Comparison of ENCODE assay signal across 24 cellular contexts in genomic region chr19:33604651-33605050, GRCh38. TPM values are rescaled to one million over a fixed set of nuclear protein-coding genes. Genes with fewer than 3 reads are reported as not detected.
DNase-seq lines count a peak whose midpoint lies in the region; ATAC-seq, FAIRE-seq and TF ChIP-seq lines count a peak whose summit lies in the region.
"Had no signal": no experiment of that assay in that cellular context is flagged by ENCODE, and none has a peak within 500 bp of the region (broad histone marks: within the 10 kb centered on the region; RNA-seq: fewer than 3 reads in every experiment).

No MANE protein-coding gene starts in this region.

- H3K9me3 ChIP-seq in H1 (ENCODE audit: insufficient read depth in 2 of 2, low read depth in 1 of 2, low read length in 1 of 2), result peaks cover 9 to 11% of the 10 kb centered on the region in 2 experiments; a peak in 3 of 4 replicates

- H3K14ac ChIP-seq in H1 (ENCODE audit: insufficient read length), result no peak overlapping the region

- H3K4ac ChIP-seq in H1 (replicated peaks; ENCODE audit: insufficient read length, low read depth, low read length), result no peak overlapping the region

- no peaks in the 10 kb centered on the region for H3K79me2 ChIP-seq in H1 (ENCODE audit: control insufficient read depth in 1 of 2, insufficient read depth in 2 of 2, low read length in 2 of 2)

- H4K8ac ChIP-seq in H1 (ENCODE audit: extremely low read depth, insufficient read depth, low read length), result no peak overlapping the region; the same call in 1 of the 2 replicates

- H3K27ac ChIP-seq in H1 (ENCODE audit: low read depth, low read length), result no peak overlapping the region

- no peak for TF ChIP-seq CTCF in H1 (IDR thresholded peaks at IDR 0.05; ENCODE audit: control extremely low read depth in 1 of 3, insufficient read depth in 1 of 3, low read depth in 1 of 3, low read length in 3 of 3)

- ATAC-seq in GM18858 (IDR thresholded peaks at IDR 0.05; ENCODE audit: unreplicated experiment) (no peak), HG03378 (IDR thresholded peaks at IDR 0.05; ENCODE audit: unreplicated experiment) (no peak)
- ATAC-seq: HepG2 had no signal

- no peak overlapping the region for H3K9ac ChIP-seq in H1 (replicated peaks in 1 of 4; ENCODE audit: extremely low read depth in 1 of 4, low read depth in 3 of 4, low read length in 3 of 4)

- H2BK20ac ChIP-seq in H1 (ENCODE audit: low read length), result peak overlapping the region; percentile 55; the same call in 1 of the 2 replicates

- CTCF ChIA-PET in H1 (lab: Charles Lee; ENCODE audit: partially characterized antibody), result interaction anchor here (1.1 kb wide), 1 partner anchor 10 kb away, joined by 4 read pairs; no protein-coding TSS in a partner anchor

- no peak overlapping the region for H4K5ac ChIP-seq in H1 (ENCODE audit: insufficient read length, low read depth, low read length)

- no peak for TF ChIP-seq RAD21 in H1 (IDR thresholded peaks at IDR 0.05 in 1 of 2, conservative IDR thresholded peaks at IDR 0.05 in 1 of 2; ENCODE audit: low read depth in 2 of 2, low read length in 2 of 2)

- H3K4me2 ChIP-seq in H1 (ENCODE audit: insufficient read depth in 1 of 2, low read depth in 2 of 2, low read length in 2 of 2), result no peak overlapping the region

- no peak overlapping the region for H2AK5ac ChIP-seq in H1 (ENCODE audit: low read depth, low read length)

- H3K23ac ChIP-seq in H1 (ENCODE audit: insufficient read length), result no peak overlapping the region

- peak overlapping the region; percentile 77; the same call in 1 of the 2 replicates for H2BK12ac ChIP-seq in H1 (ENCODE audit: low read depth, low read length)

- H2BK15ac ChIP-seq in H1 (ENCODE audit: low read length), result no peak overlapping the region

- H3K56ac ChIP-seq in H1 (replicated peaks; ENCODE audit: insufficient read length, low read depth, low read length), result no peak overlapping the region

- no peak overlapping the region for H2AFZ ChIP-seq in H1 (ENCODE audit: low read length)

- H3K4me1 ChIP-seq in H1 (replicated peaks in 1 of 4; ENCODE audit: control insufficient read depth in 3 of 4, insufficient read depth in 4 of 4, low read length in 3 of 4), result peaks cover 1 to 4% (median 3%) of the 10 kb centered on the region in 4 experiments; a peak in 5 of 7 replicates

- no peak for FAIRE-seq in H1 (lab: Jason Lieb, UNC)
- FAIRE-seq: A204.1, GM12892, GM18507, HepG2 had no signal

- H3K79me1 ChIP-seq in H1 (ENCODE audit: low read depth, low read length), result no peaks in the 10 kb centered on the region

- no peak for TF ChIP-seq EP300 in H1 (IDR thresholded peaks at IDR 0.05; ENCODE audit: borderline replicate concordance in 1 of 2, low read depth in 2 of 2, low read length in 2 of 2)

- POLR2A ChIA-PET in H1 (lab: Charles Lee; ENCODE audit: partially characterized antibody), result no interaction called here

- no peak overlapping the region for H3K4me3 ChIP-seq in H1 (ENCODE audit: extremely low read depth in 1 of 4, insufficient read depth in 2 of 4, low read depth in 3 of 4, low read length in 4 of 4)

- no peak overlapping the region for H2BK5ac ChIP-seq in H1 (ENCODE audit: low read depth, low read length)

- H3K27me3 ChIP-seq in H1 (replicated peaks in 1 of 4; ENCODE audit: control insufficient read depth in 3 of 4, extremely low read depth in 1 of 4, insufficient read depth in 3 of 4, low read length in 3 of 4), result no peaks in the 10 kb centered on the region
- H3K27me3 ChIP-seq: BE2C had no signal

- H3K23me2 ChIP-seq in H1 (ENCODE audit: low read depth, low read length), result no peaks in the 10 kb centered on the region

- no peak overlapping the region for H4K91ac ChIP-seq in H1 (replicated peaks; ENCODE audit: insufficient read length, low read length)

- H2BK120ac ChIP-seq in H1 (replicated peaks; ENCODE audit: low read depth, low read length), result no peak overlapping the region

- WGBS in H1 (ENCODE audit: extremely low coverage in 1 of 2, insufficient coverage in 1 of 2, insufficient read length in 1 of 2, insufficient replicate concordance in 2 of 2, low coverage in 1 of 2, low lambda C conversion rate in 2 of 2, missing lambda C conversion rate in 1 of 2), 2 experiments, result 95% methylated on average over 5 of the region's 5 CpGs; no CpG with 5 or more reads in 1 of the 2 experiments

- DNase-seq in DMS 273 treated with DMSO at 0.1 percent for 48 hours (lab: John Stamatoyannopoulos, UW), result peak; percentile 12
- DNase-seq in NCI-H1694 treated with DMSO at 0.1 percent for 48 hours (lab: John Stamatoyannopoulos, UW), result peak; percentile 85
- DNase-seq in NCI-H524 treated with DMSO at 0.1 percent for 48 hours (lab: John Stamatoyannopoulos, UW), result peak; percentile 91
- DNase-seq in H1 (ENCODE audit: low read depth in 1 of 2, low spot score in 2 of 2), result no peak
- no peak for DNase-seq in T-helper 1 cell
- DNase-seq in NCI-H1105 treated with DMSO at 0.1 percent for 48 hours (lab: John Stamatoyannopoulos, UW), result no peak
- DNase-seq: ACHN; BE2C; C1 segment of cervical spinal cord; CD4-positive, CD25-positive, alpha-beta regulatory T cell; CD8-positive, alpha-beta memory T cell; COR-L47; DMS153; DMS79; GDM1; HCEC 1CT; KBM-7 had no signal

- no peaks in the 10 kb centered on the region for H4K20me1 ChIP-seq in H1 (replicated peaks in 1 of 2; ENCODE audit: control insufficient read depth in 1 of 2, insufficient read depth in 2 of 2, low read length in 2 of 2)

- H3K36me3 ChIP-seq in H1 (ENCODE audit: control insufficient read depth in 2 of 4, insufficient read depth in 4 of 4, low read length in 3 of 4), result no peaks in the 10 kb centered on the region
- H3K36me3 ChIP-seq: BE2C had no signal

- no peak for TF ChIP-seq POLR2A in H1 (IDR thresholded peaks at IDR 0.05; ENCODE audit: control extremely low read depth in 1 of 2, low read depth in 2 of 2, low read length in 2 of 2)

- H3K18ac ChIP-seq in H1 (ENCODE audit: extremely low read depth, low read length), result no peak overlapping the region

TF ChIP-seq in H1, 55 proteins besides CTCF, POLR2A, EP300 and RAD21:
- no peak for TF ChIP-seq FOSL1 (IDR thresholded peaks at IDR 0.05; ENCODE audit: insufficient read depth, low read depth, low read length)

RNA-seq across cellular contexts. Expression of gene CHST8, which starts 17.1 kb away (rescaled TPM):
- 9.9 and 10.8 TPM in 2 replicates for total RNA-seq in H1 (2021; fragmentation: NEBNext Ultra II Directional; extraction: Animal tissue kit (Norgen Biotek cat#: 25700))
- polyA plus RNA-seq in H1 (2011; rRNA removed), result 28.2 and 31.7 TPM in 2 replicates
- polyA plus RNA-seq in H1 (2011; cell fraction: cytosol; rRNA removed), result 18.3 TPM
- polyA plus RNA-seq in H1 (2011; cell fraction: nucleus; rRNA removed), result 17.5 TPM
- 8.5 to 16.5 TPM (median 13.2 TPM) in 4 replicates for polyA plus RNA-seq in H1 (2012, experiment 1 of 2)
- polyA plus RNA-seq in H1 (2012, experiment 2 of 2), result 13.0 TPM
- 28.1 TPM for polyA plus RNA-seq in H1 (2013, experiment 1 of 2)
- polyA plus RNA-seq in H1 (2013, experiment 2 of 2), result 23.8 TPM
- polyA minus RNA-seq in H1 (2011; rRNA and poly(A)+ RNA removed), result 4.3 and 4.8 TPM in 2 replicates
- polyA minus RNA-seq in H1 (2011; cell fraction: cytosol; rRNA and poly(A)+ RNA removed), result 12.9 TPM
- polyA minus RNA-seq in H1 (2011; cell fraction: nucleus; rRNA and poly(A)+ RNA removed), result 8.1 TPM
- total RNA-seq: CD8-positive, alpha-beta memory T cell; HepG2 had no signal
- polyA plus RNA-seq: CD4-positive, CD25-positive, alpha-beta regulatory T cell; CD8-positive, alpha-beta memory T cell; HepG2; IgD-negative memory B cell had no signal

Comparison
In these comparisons a context has a peak if more than half of its experiments do, and no peak if none do; other contexts are left out.
1. DNase-seq: peak in DMS 273 treated with DMSO at 0.1 percent for 48 hours (single experiment), NCI-H1694 treated with DMSO at 0.1 percent for 48 hours (single experiment) and NCI-H524 treated with DMSO at 0.1 percent for 48 hours (single experiment); none in H1 (0 of 2), T-helper 1 cell (0 of 5) and NCI-H1105 treated with DMSO at 0.1 percent for 48 hours (single experiment).